ENCODE assay signal across 14 cellular contexts in genomic region chr19:5539431-5539833, GRCh38. TPM values are rescaled to one million over a fixed set of nuclear protein-coding genes. Genes with fewer than 3 reads are reported as not detected.
DNase-seq lines count a peak whose midpoint lies in the region; ATAC-seq and TF ChIP-seq lines count a peak whose summit lies in the region.
"Had no signal": no experiment of that assay in that cellular context is flagged by ENCODE, and none has a peak within 500 bp of the region (broad histone marks: within the 10 kb centered on the region; RNA-seq: fewer than 3 reads in every experiment).

No MANE protein-coding gene starts in this region.

- no peaks in the 10 kb centered on the region for H3K9me2 ChIP-seq in neural cell (ENCODE audit: insufficient read depth, low read length)

- peak overlapping the region; percentile 57 for H3K9ac ChIP-seq in neural cell (ENCODE audit: low read length)

- ATAC-seq in GM19395 (IDR thresholded peaks at IDR 0.05; ENCODE audit: unreplicated experiment) (no peak), GM21515 (IDR thresholded peaks at IDR 0.05; ENCODE audit: unreplicated experiment) (no peak)
- ATAC-seq: left lobe of liver, natural killer cell had no signal

- TF ChIP-seq RAD21 in neural cell (conservative IDR thresholded peaks at IDR 0.05), result peak; percentile 15

- no peaks in the 10 kb centered on the region for H3K9me3 ChIP-seq in neural cell (ENCODE audit: low read length)

- peaks cover 3% of the 10 kb centered on the region for H3F3A ChIP-seq in neural cell (ENCODE audit: insufficient read depth, low read length, poor library complexity, severe bottlenecking)

- H3K79me2 ChIP-seq in neural cell (replicated peaks; ENCODE audit: insufficient read depth, low read length), result no peaks in the 10 kb centered on the region

- intact Hi-C loops in head of caudate nucleus (cut with DNase I), result no loop called here

- H3K36me3 ChIP-seq in neural cell (ENCODE audit: insufficient read depth, low read length), result no peaks in the 10 kb centered on the region

- H2AFZ ChIP-seq in neural cell (ENCODE audit: low read depth, low read length), result no peak overlapping the region

- peak; percentile 66 for TF ChIP-seq EP300 in neural cell (conservative IDR thresholded peaks at IDR 0.05; ENCODE audit: poor library complexity, severe bottlenecking)

- H3K27me3 ChIP-seq in neural cell (ENCODE audit: insufficient read depth, low read depth, low read length), result no peaks in the 10 kb centered on the region

- no peaks in the 10 kb centered on the region for H4K20me1 ChIP-seq in neural cell (ENCODE audit: insufficient read depth)

- H3K27ac ChIP-seq in neural cell (ENCODE audit: low read length), result peak overlapping the region; percentile 77
- H3K27ac ChIP-seq: skin epidermis had no signal

- H3K4me3 ChIP-seq in neural cell (ENCODE audit: low read length), result peak overlapping the region; percentile 12
- H3K4me3 ChIP-seq: skin epidermis had no signal

- TF ChIP-seq CTCF in neural cell (IDR thresholded peaks at IDR 0.05; ENCODE audit: poor library complexity, severe bottlenecking), result no peak

- H3K4me2 ChIP-seq in neural cell (ENCODE audit: low read length), result no peak overlapping the region

- DNase-seq in DMS 273 treated with DMSO at 0.1 percent for 48 hours (lab: John Stamatoyannopoulos, UW) (peak; percentile 52), NCI-H2227 treated with DMSO at 0.1 percent for 48 hours (lab: John Stamatoyannopoulos, UW) (peak; percentile 44), head of caudate nucleus (peak in 29 of 42 donors; percentile 14 to 61 (median 27)), GM03348 (ENCODE audit: low spot score) (no peak)
- no peak for DNase-seq in stimulated activated naive CD4-positive, alpha-beta T cell (lab: John Stamatoyannopoulos, UW)
- DNase-seq: activated naive CD4-positive, alpha-beta T cell treated with Interleukin-2 at 50 U/mL for 16 hours; CD4-positive, CD25-positive, alpha-beta regulatory T cell; natural killer cell; NCI-H510A had no signal

TF ChIP-seq in neural cell, 6 proteins besides CTCF, POLR2A, EP300 and RAD21:
- TF ChIP-seq POLR2AphosphoS5 (IDR thresholded peaks at IDR 0.05), result peak; percentile 46
- TF ChIP-seq SMC3 (conservative IDR thresholded peaks at IDR 0.05; ENCODE audit: poor library complexity), result no peak

RNA-seq across cellular contexts. Expression of gene TINCR, which starts 28.3 kb away (rescaled TPM):
- 0.50 and 2.0 TPM in 2 replicates for polyA plus RNA-seq in neural cell
- 1.7 and 3.2 TPM in 2 replicates for polyA minus RNA-seq in neural cell
- polyA plus RNA-seq: CD4-positive, CD25-positive, alpha-beta regulatory T cell had no signal

Comparison
In these comparisons a context has a peak if more than half of its experiments do, and no peak if none do; other contexts are left out.
1. DNase-seq: peak in DMS 273 treated with DMSO at 0.1 percent for 48 hours (single experiment), NCI-H2227 treated with DMSO at 0.1 percent for 48 hours (single experiment) and head of caudate nucleus (29 of 42); none in stimulated activated naive CD4-positive, alpha-beta T cell (0 of 6) and GM03348 (single experiment).